Comparison of ENCODE assay signal across 38 cellular contexts in genomic region chrX:81996166-81996565, GRCh38.
"Had no signal": no experiment of that assay in that cellular context is flagged by ENCODE, and none has a peak within 500 bp of the region (broad histone marks: within the 10 kb centered on the region; RNA-seq: fewer than 3 reads in every experiment).

No MANE protein-coding gene starts in this region.

- FAIRE-seq: bronchial epithelial cell, TTC549 had no signal

- H3K27me3 ChIP-seq: adrenal gland, ascending aorta, cardiac muscle cell had no signal

- H3K4me3 Mint-ChIP-seq: activated B cell treated with CpG ODN at 0.5 μM for 24 hours; activated CD4-positive, alpha-beta memory T cell treated with anti-CD3 and anti-CD28 coated beads for 36 hours; activated CD4-positive, alpha-beta T cell treated with anti-CD3 and anti-CD28 coated beads, Interleukin-2, amount 10 ng/mL, durations not matched to agents 24 days and 14 days; activated CD8-positive, alpha-beta T cell treated with anti-CD3 and anti-CD28 coated beads for 36 hours; activated naive CD4-positive, alpha-beta T cell treated with anti-CD3 and anti-CD28 coated beads for 36 hours; activated naive CD8-positive, alpha-beta T cell treated with anti-CD3 and anti-CD28 coated beads for 36 hours; activated T-cell treated with anti-CD3 and anti-CD28 coated beads, Interleukin-2, amount 50 U/mL, for 4 hours; activated T-cell treated with anti-CD3 and anti-CD28 coated beads, Interleukin-2, amount 50 U/mL, for 72 hours; activated T-helper 1 cell treated with anti-CD3 and anti-CD28 coated beads, Interleukin-12 subunit alpha, Interleukin-12 subunit beta, Interleukin-2, Interleukin-4 antibody, amounts not matched to agents 30 ng/mL and 10 ng/mL and 1 ng/mL, durations not matched to agents 14 hours and 24 hours and 36 hours; activated T-helper 17 cell treated with anti-CD3 and anti-CD28 coated beads, Interleukin-2, amount 50 U/mL, for 72 hours; brain; central memory CD8-positive, alpha-beta T cell; T-helper 1 cell treated with Interleukin-12 subunit alpha and Interleukin-12 subunit beta and Interleukin-4 antibody, amounts not matched to agents 30 μg/mL and 1 μg/mL, for 36 hours; T-helper 2 cell treated with Interferon-gamma antibody and Interleukin-4, amounts not matched to agents 5 μg/mL and 100 μg/mL, for 36 hours had no signal

- H3K27ac ChIP-seq: adrenal gland, ascending aorta, cardiac muscle cell, VCaP had no signal

- H3K9me3 Mint-ChIP-seq: activated CD4-positive, alpha-beta T cell treated with anti-CD3 and anti-CD28 coated beads, Interleukin-2, amount 10 ng/mL, durations not matched to agents 24 days and 14 days; activated T-helper 1 cell treated with anti-CD3 and anti-CD28 coated beads, Interleukin-12 subunit alpha, Interleukin-12 subunit beta, Interleukin-2, Interleukin-4 antibody, amounts not matched to agents 30 ng/mL and 10 ng/mL and 1 ng/mL, durations not matched to agents 14 hours and 24 hours and 36 hours; activated T-helper 17 cell treated with anti-CD3 and anti-CD28 coated beads, Interleukin-2, amount 50 U/mL, for 72 hours had no signal

- H3K27ac Mint-ChIP-seq: activated B cell treated with CpG ODN at 0.5 μM for 24 hours; activated CD4-positive, alpha-beta memory T cell treated with anti-CD3 and anti-CD28 coated beads for 36 hours; activated CD4-positive, alpha-beta T cell treated with anti-CD3 and anti-CD28 coated beads, Interleukin-2, amount 10 ng/mL, durations not matched to agents 24 days and 14 days; activated CD8-positive, alpha-beta T cell treated with anti-CD3 and anti-CD28 coated beads for 36 hours; activated naive CD4-positive, alpha-beta T cell treated with anti-CD3 and anti-CD28 coated beads for 36 hours; activated naive CD4-positive, alpha-beta T cell treated with anti-CD3 and anti-CD28 coated beads, Interleukin-2, amount 50 U/mL, for 72 hours; activated naive CD8-positive, alpha-beta T cell treated with anti-CD3 and anti-CD28 coated beads for 36 hours; activated T-cell treated with anti-CD3 and anti-CD28 coated beads, Interleukin-2, amount 50 U/mL, for 72 hours; activated T-helper 1 cell treated with anti-CD3 and anti-CD28 coated beads, Interleukin-12 subunit alpha, Interleukin-12 subunit beta, Interleukin-2, Interleukin-4 antibody, amounts not matched to agents 30 ng/mL and 10 ng/mL and 1 ng/mL, durations not matched to agents 14 hours and 24 hours and 36 hours; activated T-helper 17 cell treated with anti-CD3 and anti-CD28 coated beads, Interleukin-2, amount 50 U/mL, for 72 hours; brain; T-helper 1 cell treated with Interleukin-12 subunit alpha and Interleukin-12 subunit beta and Interleukin-4 antibody, amounts not matched to agents 30 μg/mL and 1 μg/mL, for 36 hours; T-helper 2 cell treated with Interferon-gamma antibody and Interleukin-4, amounts not matched to agents 5 μg/mL and 100 μg/mL, for 36 hours had no signal

- H3K36me3 ChIP-seq: adrenal gland, ascending aorta, cardiac muscle cell had no signal

- H3K4me3 ChIP-seq: adrenal gland, ascending aorta, cardiac muscle cell had no signal

- H3K4me1 Mint-ChIP-seq: activated B cell treated with CpG ODN at 0.5 μM for 24 hours; activated CD4-positive, alpha-beta T cell treated with anti-CD3 and anti-CD28 coated beads, Interleukin-2, amount 10 ng/mL, durations not matched to agents 24 days and 14 days; activated naive CD8-positive, alpha-beta T cell treated with anti-CD3 and anti-CD28 coated beads for 36 hours; activated T-helper 17 cell treated with anti-CD3 and anti-CD28 coated beads, Interleukin-2, amount 50 U/mL, for 72 hours; brain; central memory CD8-positive, alpha-beta T cell had no signal

- H3K4me1 ChIP-seq: adrenal gland, ascending aorta had no signal

- H3K9me3 ChIP-seq: adrenal gland had no signal

- H3K36me3 Mint-ChIP-seq: activated CD4-positive, alpha-beta memory T cell treated with anti-CD3 and anti-CD28 coated beads for 36 hours; activated naive CD8-positive, alpha-beta T cell treated with anti-CD3 and anti-CD28 coated beads for 36 hours; brain had no signal

- H3K27me3 Mint-ChIP-seq: activated B cell treated with CpG ODN at 0.5 μM for 24 hours; activated CD4-positive, alpha-beta memory T cell treated with anti-CD3 and anti-CD28 coated beads for 36 hours; activated CD4-positive, alpha-beta T cell treated with anti-CD3 and anti-CD28 coated beads, Interleukin-2, amount 10 ng/mL, durations not matched to agents 24 days and 14 days; activated CD8-positive, alpha-beta T cell treated with anti-CD3 and anti-CD28 coated beads for 36 hours; activated naive CD8-positive, alpha-beta T cell treated with anti-CD3 and anti-CD28 coated beads for 36 hours; activated T-helper 17 cell treated with anti-CD3 and anti-CD28 coated beads, Interleukin-2, amount 50 U/mL, for 72 hours; brain; central memory CD8-positive, alpha-beta T cell had no signal

- DNase-seq: activated B cell treated with CpG ODN at 0.5 μM for 24 hours; activated CD4-positive, alpha-beta memory T cell treated with anti-CD3 and anti-CD28 coated beads for 36 hours; activated CD4-positive, alpha-beta T cell treated with anti-CD3 and anti-CD28 coated beads for 4 hours; activated CD4-positive, alpha-beta T cell treated with anti-CD3 and anti-CD28 coated beads, Interleukin-2, amount 10 ng/mL, durations not matched to agents 24 days and 14 days; activated CD4-positive, alpha-beta T cell treated with anti-CD3 and anti-CD28 coated beads, Interleukin-2, amount 50 U/mL, for 1 hour; activated CD4-positive, alpha-beta T cell treated with anti-CD3 and anti-CD28 coated beads, Interleukin-2, amount 50 U/mL, for 4 hours; activated CD4-positive, CD25-positive, alpha-beta regulatory T cell treated with anti-CD3 and anti-CD28 coated beads, Interleukin-2, amount 50 U/mL, for 72 hours; activated CD8-positive, alpha-beta memory T cell treated with anti-CD3 and anti-CD28 coated beads, Interleukin-2, amount 50 U/mL, for 4 hours; activated CD8-positive, alpha-beta T cell treated with anti-CD3 and anti-CD28 coated beads for 36 hours; activated effector memory CD4-positive, alpha-beta T cell treated with anti-CD3 and anti-CD28 coated beads, Interleukin-2, amount 50 U/mL, for 16 hours; activated gamma-delta T cell treated with Interleukin-2 at 50 U/mL for 16 hours; activated naive CD4-positive, alpha-beta T cell; activated naive CD4-positive, alpha-beta T cell treated with anti-CD3 and anti-CD28 coated beads for 36 hours; activated naive CD4-positive, alpha-beta T cell treated with anti-CD3 and anti-CD28 coated beads, Interleukin-2, amount 50 U/mL, for 16 hours; activated naive CD8-positive, alpha-beta T cell treated with anti-CD3 and anti-CD28 coated beads for 36 hours; activated T-cell treated with anti-CD3 and anti-CD28 coated beads for 4 hours; activated T-cell treated with anti-CD3 and anti-CD28 coated beads, Interleukin-2, amount 50 U/mL, for 1 hour; activated T-cell treated with anti-CD3 and anti-CD28 coated beads, Interleukin-2, amount 50 U/mL, for 4 hours; activated T-cell treated with anti-CD3 and anti-CD28 coated beads, Interleukin-2, amount 50 U/mL, for 72 hours; adrenal gland; amniotic stem cell; caudate nucleus; cerebellar nuclear complex; T-helper 1 cell; T-helper 2 cell; T-helper 9 cell had no signal

- ATAC-seq: activated CD8-positive, alpha-beta T cell treated with anti-CD3 and anti-CD28 coated beads for 36 hours; activated naive CD4-positive, alpha-beta T cell treated with anti-CD3 and anti-CD28 coated beads, Interleukin-2, amount 50 U/mL, for 72 hours; activated T-cell treated with anti-CD3 and anti-CD28 coated beads, Interleukin-2, amount 50 U/mL, for 4 hours; activated T-cell treated with anti-CD3 and anti-CD28 coated beads, Interleukin-2, amount 50 U/mL, for 72 hours; activated T-helper 17 cell treated with anti-CD3 and anti-CD28 coated beads, Interleukin-2, amount 50 U/mL, for 72 hours had no signal
